8 cellular contexts compared by ENCODE assay signal in genomic region chr20:34363062-34364012, GRCh38. TPM values are rescaled to one million over a fixed set of nuclear protein-coding genes. Genes with fewer than 3 reads are reported as not detected.
DNase-seq lines count a peak whose midpoint lies in the region; ATAC-seq and TF ChIP-seq lines count a peak whose summit lies in the region.

Gene ITCH, plus strand, starts transcription at chr20:34363273. Its CDS starts 30,539 bp downstream, at chr20:34393812.

- H3K27ac ChIP-seq in right cardiac atrium (ENCODE audit: low read length) (peak within 1 kb of the TSS; percentile 96), vagina (peak within 1 kb of the TSS; percentile 92)

- H3K9me3 ChIP-seq in right cardiac atrium (ENCODE audit: control insufficient read depth, low read length) = no peaks in the 10 kb centered on the region
- H3K9me3 ChIP-seq in vagina = no peaks in the 10 kb centered on the region

- no peaks in the 10 kb centered on the region for H3K27me3 ChIP-seq in right cardiac atrium (ENCODE audit: control insufficient read depth, insufficient read depth)
- H3K27me3 ChIP-seq in vagina = no peaks in the 10 kb centered on the region

- no peak for TF ChIP-seq CTCF in vagina (IDR thresholded peaks at IDR 0.05)

- H3K36me3 ChIP-seq in vagina = no peaks in the 10 kb centered on the region

- peak; percentile 80 to 91 for DNase-seq in NCI-H187 (lab: John Stamatoyannopoulos, UW)
- peak; percentile 84 to 93 (median 88) for DNase-seq in T-helper 2 cell
- DNase-seq in anterior cingulate cortex (lab: John Stamatoyannopoulos, UW) = peak; percentile 59 to 97 (median 92)
- peak; percentile 97 to 99 (median 98) for DNase-seq in right cardiac atrium
- DNase-seq in putamen (ENCODE audit: low spot score) = peak; percentile 95
- peak in 1 of 2 donors; percentile 94 for DNase-seq in vagina (ENCODE audit: extremely low spot score in 2 of 2)

- ATAC-seq in GM18498 (IDR thresholded peaks at IDR 0.05; ENCODE audit: unreplicated experiment) = peak; percentile 95
- peak; percentile 84 for ATAC-seq in HG02938 (IDR thresholded peaks at IDR 0.05; ENCODE audit: unreplicated experiment)
- peak; percentile 99 to 100 for ATAC-seq in right cardiac atrium

- H3K4me3 ChIP-seq in right cardiac atrium (ENCODE audit: low read length) = peak within 1 kb of the TSS; percentile 85
- H3K4me3 ChIP-seq in vagina = peak within 1 kb of the TSS; percentile 73 to 84

- H3K4me1 ChIP-seq in right cardiac atrium (ENCODE audit: control insufficient read depth, insufficient read depth, low read length) (peaks cover 7% of the 10 kb centered on the region), vagina (peaks cover 52% of the 10 kb centered on the region)

- TF ChIP-seq POLR2A in vagina (IDR thresholded peaks at IDR 0.05) = peak; percentile 80 to 91

- under 1% methylated on average over 92 of the region's 92 CpGs for WGBS in right cardiac atrium

- intact Hi-C loops in right cardiac atrium (cut with DNase I) (no loop called here), vagina (cut with DNase I) (no loop called here)

RNA-seq across cellular contexts. Expression of gene ITCH, which starts in this region (rescaled TPM):
- 10 to 100 TPM; 46.1 to 54.9 (median 49.1) TPM for total RNA-seq in right cardiac atrium
- 9.7 TPM for polyA plus RNA-seq in right cardiac atrium
- total RNA-seq in vagina = 30.9 TPM
